Comparison of ENCODE assay signal across 21 cellular contexts in genomic region chr7:150728011-150728410, GRCh38. TPM values are rescaled to one million over a fixed set of nuclear protein-coding genes. Genes with fewer than 3 reads are reported as not detected.
DNase-seq lines count a peak whose midpoint lies in the region; ATAC-seq and TF ChIP-seq lines count a peak whose summit lies in the region.
"Had no signal": no experiment of that assay in that cellular context is flagged by ENCODE, and none has a peak within 500 bp of the region (broad histone marks: within the 10 kb centered on the region; RNA-seq: fewer than 3 reads in every experiment).

No MANE protein-coding gene starts in this region.

- POLR2A ChIA-PET in activated CD4-positive, alpha-beta memory T cell treated with anti-CD3 and anti-CD28 coated beads for 36 hours (lab: Charles Lee), result interaction anchor here (0.9 kb wide), 1 partner anchor 20 kb away, joined by 3 read pairs; no protein-coding TSS in a partner anchor
- POLR2A ChIA-PET in activated CD4-positive, alpha-beta memory T cell treated with anti-CD3 and anti-CD28 coated beads, Interleukin-2, amount 10 ng/mL, durations not matched to agents 7 days and 5 days (lab: Charles Lee), result interaction anchor here (1.0 to 5.6 kb wide), 4 partner anchors 11 to 28 kb away, joined by 3 to 60 read pairs (median 7); partner anchors contain the start of gene GIMAP1
- POLR2A ChIA-PET in T-cell (lab: Charles Lee), result interaction anchor here in 1 of 2 donors (0.6 kb wide), 1 partner anchor 70 kb away, joined by 3 read pairs; no protein-coding TSS in a partner anchor

- H3K4me1 ChIP-seq in body of pancreas, result peaks cover 5% of the 10 kb centered on the region
- H3K4me1 ChIP-seq: SJSA1 had no signal

- H3K27ac Mint-ChIP-seq in activated CD4-positive, alpha-beta memory T cell treated with anti-CD3 and anti-CD28 coated beads for 36 hours, result peak overlapping the region; percentile 44
- H3K27ac Mint-ChIP-seq in activated CD4-positive, alpha-beta memory T cell treated with anti-CD3 and anti-CD28 coated beads, Interleukin-2, amount 10 ng/mL, durations not matched to agents 7 days and 5 days, result no peak overlapping the region
- H3K27ac Mint-ChIP-seq in T-cell, result peak overlapping the region; percentile 75 to 77
- H3K27ac Mint-ChIP-seq in natural killer cell, result peak overlapping the region; percentile 30 to 42

- peaks cover 60% of the 10 kb centered on the region for H3K4me1 Mint-ChIP-seq in activated CD4-positive, alpha-beta memory T cell treated with anti-CD3 and anti-CD28 coated beads for 36 hours (ENCODE audit: low read depth)
- peaks cover 44% of the 10 kb centered on the region for H3K4me1 Mint-ChIP-seq in activated CD4-positive, alpha-beta memory T cell treated with anti-CD3 and anti-CD28 coated beads, Interleukin-2, amount 10 ng/mL, durations not matched to agents 7 days and 5 days
- H3K4me1 Mint-ChIP-seq in T-cell (peaks cover 53 to 59% (median 57%) of the 10 kb centered on the region in 3 donors), natural killer cell (peaks cover 40 to 47% of the 10 kb centered on the region in 2 donors)

- intact Hi-C loops in activated CD4-positive, alpha-beta memory T cell treated with anti-CD3 and anti-CD28 coated beads for 36 hours (cut with micrococcal nuclease), result no loop called here
- intact Hi-C loops in body of pancreas (cut with DNase I), result no loop called here
- intact Hi-C loops in natural killer cell (cut with micrococcal nuclease), result no loop called here

- H3K4me3 Mint-ChIP-seq in activated CD4-positive, alpha-beta memory T cell treated with anti-CD3 and anti-CD28 coated beads for 36 hours, result no peak overlapping the region
- no peak overlapping the region for H3K4me3 Mint-ChIP-seq in activated CD4-positive, alpha-beta memory T cell treated with anti-CD3 and anti-CD28 coated beads, Interleukin-2, amount 10 ng/mL, durations not matched to agents 7 days and 5 days
- no peak overlapping the region for H3K4me3 Mint-ChIP-seq in T-cell
- no peak overlapping the region for H3K4me3 Mint-ChIP-seq in natural killer cell

- ATAC-seq in T-cell (replicated peaks in 1 of 4) (no peak), body of pancreas (no peak), natural killer cell (no peak)
- ATAC-seq: Right ventricle myocardium inferior had no signal

- H3K36me3 ChIP-seq in body of pancreas (replicated peaks in 1 of 2; ENCODE audit: insufficient read depth in 1 of 2, low read depth in 2 of 2), result no peaks in the 10 kb centered on the region
- H3K36me3 ChIP-seq: SJSA1 had no signal

- H3K9me3 Mint-ChIP-seq in activated CD4-positive, alpha-beta memory T cell treated with anti-CD3 and anti-CD28 coated beads for 36 hours, result peaks cover 39% of the 10 kb centered on the region
- H3K9me3 Mint-ChIP-seq in activated CD4-positive, alpha-beta memory T cell treated with anti-CD3 and anti-CD28 coated beads, Interleukin-2, amount 10 ng/mL, durations not matched to agents 7 days and 5 days, result peaks cover 39% of the 10 kb centered on the region
- H3K9me3 Mint-ChIP-seq in T-cell (peaks cover 20 to 50% (median 32%) of the 10 kb centered on the region in 3 donors), natural killer cell (peaks cover 5 to 10% of the 10 kb centered on the region in 2 donors)

- no peak overlapping the region for H3K4me3 ChIP-seq in body of pancreas
- H3K4me3 ChIP-seq: SJSA1 had no signal

- CTCF ChIA-PET in activated CD4-positive, alpha-beta memory T cell treated with anti-CD3 and anti-CD28 coated beads for 36 hours (lab: Charles Lee), result no interaction called here
- CTCF ChIA-PET in activated CD4-positive, alpha-beta memory T cell treated with anti-CD3 and anti-CD28 coated beads, Interleukin-2, amount 10 ng/mL, durations not matched to agents 7 days and 5 days (lab: Charles Lee), result interaction anchor here (7.9 kb wide), 1 partner anchor 11 kb away, joined by 44 read pairs; the partner anchor contains the start of gene GIMAP1
- CTCF ChIA-PET in T-cell (lab: Charles Lee), result interaction anchor here in 1 of 2 donors (0.9 kb wide), 1 partner anchor 12 kb away, joined by 4 read pairs; the partner anchor contains the start of gene GIMAP1

- no peak for DNase-seq in activated CD4-positive, alpha-beta memory T cell treated with anti-CD3 and anti-CD28 coated beads for 36 hours
- no peak for DNase-seq in activated CD4-positive, alpha-beta memory T cell treated with anti-CD3 and anti-CD28 coated beads, Interleukin-2, amount 10 ng/mL, durations not matched to agents 7 days and 5 days
- DNase-seq in T-cell (no peak), body of pancreas (no peak), natural killer cell (no peak), medulla oblongata (ENCODE audit: extremely low spot score) (no peak), OCI-M2 (lab: John Stamatoyannopoulos, UW; ENCODE audit: unreplicated experiment) (no peak)
- DNase-seq: EL, GF-D8, KBM-7, MM.1S, NCI-H1048, NCI-H1417 treated with DMSO at 0.1 percent for 48 hours, NCI-H187 treated with DMSO at 0.1 percent for 48 hours, NCI-H2107, NCI-H446 treated with DMSO at 0.1 percent for 48 hours, NCI-H526 treated with DMSO at 0.1 percent for 48 hours, OCI-M1 had no signal

- TF ChIP-seq CTCF in body of pancreas (IDR thresholded peaks at IDR 0.05) (no peak), natural killer cell (IDR thresholded peaks at IDR 0.05) (no peak)

- no peaks in the 10 kb centered on the region for H3K27me3 Mint-ChIP-seq in activated CD4-positive, alpha-beta memory T cell treated with anti-CD3 and anti-CD28 coated beads for 36 hours
- H3K27me3 Mint-ChIP-seq in activated CD4-positive, alpha-beta memory T cell treated with anti-CD3 and anti-CD28 coated beads, Interleukin-2, amount 10 ng/mL, durations not matched to agents 7 days and 5 days, result no peaks in the 10 kb centered on the region
- H3K27me3 Mint-ChIP-seq in T-cell (no peaks in the 10 kb centered on the region), natural killer cell (ENCODE audit: low read depth in 2 of 2) (no peaks in the 10 kb centered on the region)

- no peaks in the 10 kb centered on the region for H3K9me3 ChIP-seq in body of pancreas
- H3K9me3 ChIP-seq: SJSA1 had no signal

- peaks cover 49% of the 10 kb centered on the region for H3K36me3 Mint-ChIP-seq in activated CD4-positive, alpha-beta memory T cell treated with anti-CD3 and anti-CD28 coated beads for 36 hours
- H3K36me3 Mint-ChIP-seq in activated CD4-positive, alpha-beta memory T cell treated with anti-CD3 and anti-CD28 coated beads, Interleukin-2, amount 10 ng/mL, durations not matched to agents 7 days and 5 days (ENCODE audit: low read depth), result peaks cover 68% of the 10 kb centered on the region
- H3K36me3 Mint-ChIP-seq in T-cell (peaks cover 59% of the 10 kb centered on the region), natural killer cell (peaks cover 34% of the 10 kb centered on the region)

- TF ChIP-seq POLR2A in body of pancreas (IDR thresholded peaks at IDR 0.05), result no peak

- H3K27me3 ChIP-seq in body of pancreas, result no peaks in the 10 kb centered on the region
- H3K27me3 ChIP-seq: SJSA1 had no signal

- peak overlapping the region in 3 of 4 donors; percentile 29 to 63 (median 51) for H3K27ac ChIP-seq in body of pancreas
- H3K27ac ChIP-seq: C4-2B, SJSA1 had no signal

RNA-seq across cellular contexts. Expression of gene GIMAP5, which starts 9.2 kb away (rescaled TPM):
- 10 to 100 TPM; 45.9 to 48.3 TPM for total RNA-seq in activated CD4-positive, alpha-beta memory T cell treated with anti-CD3 and anti-CD28 coated beads for 36 hours
- 10 to 100 TPM; 83.9 to 84.3 TPM for total RNA-seq in activated CD4-positive, alpha-beta memory T cell treated with anti-CD3 and anti-CD28 coated beads, Interleukin-2, amount 10 ng/mL, durations not matched to agents 7 days and 5 days
- total RNA-seq in T-cell, result 100 to 1,000 TPM in 3 of 5 donors, 10 to 100 TPM in 2; 82.8 to 271 (median 248) TPM
- 10 to 100 TPM in 1 of 2 donors, 1 to 10 TPM in 1; 5.3 to 11.9 TPM for total RNA-seq in body of pancreas
- total RNA-seq in natural killer cell, result 10 to 100 TPM; 29.2 to 64.1 (median 35.3) TPM
- total RNA-seq: SJSA1 had no signal

RNA-seq across cellular contexts. Expression of gene GIMAP1, which starts 11.6 kb away (rescaled TPM):
- 1 to 10 TPM; 6.0 to 6.2 TPM for total RNA-seq in activated CD4-positive, alpha-beta memory T cell treated with anti-CD3 and anti-CD28 coated beads for 36 hours
- total RNA-seq in activated CD4-positive, alpha-beta memory T cell treated with anti-CD3 and anti-CD28 coated beads, Interleukin-2, amount 10 ng/mL, durations not matched to agents 7 days and 5 days, result 10 to 100 TPM; 18.8 to 21.0 TPM
- total RNA-seq in T-cell, result 10 to 100 TPM; 23.5 to 99.9 (median 76.8) TPM
- 1 to 10 TPM in 1 of 2 donors, under 1 TPM in 1; 0.99 to 3.9 TPM for total RNA-seq in body of pancreas
- total RNA-seq in natural killer cell, result 10 to 100 TPM; 11.1 to 23.9 (median 13.3) TPM
- total RNA-seq: SJSA1 had no signal

RNA-seq across cellular contexts. Expression of gene GIMAP2, which starts 42.5 kb away (rescaled TPM):
- total RNA-seq in activated CD4-positive, alpha-beta memory T cell treated with anti-CD3 and anti-CD28 coated beads for 36 hours, result 10 to 100 TPM; 38.8 to 44.1 TPM
- total RNA-seq in activated CD4-positive, alpha-beta memory T cell treated with anti-CD3 and anti-CD28 coated beads, Interleukin-2, amount 10 ng/mL, durations not matched to agents 7 days and 5 days, result 100 to 1,000 TPM; 113 to 120 TPM
- total RNA-seq in T-cell (100 to 1,000 TPM in 4 of 5 donors, 10 to 100 TPM in 1; 83.2 to 226 (median 183) TPM), body of pancreas (1 to 10 TPM in 1 of 2 donors, under 1 TPM in 1; 0.66 to 3.9 TPM), natural killer cell (10 to 100 TPM; 47.5 to 77.5 (median 61.0) TPM)

Comparison
In these comparisons a context has a peak if more than half of its experiments do, and no peak if none do; other contexts are left out.
1. RNA of gene GIMAP2, which starts 42.5 kb away (total RNA-seq): 83.2 to 226 TPM in T-cell, 113 to 120 TPM in activated CD4-positive, alpha-beta memory T cell treated with anti-CD3 and anti-CD28 coated beads, Interleukin-2, amount 10 ng/mL, durations not matched to agents 7 days and 5 days, 47.5 to 77.5 TPM in natural killer cell and 38.8 to 44.1 TPM in activated CD4-positive, alpha-beta memory T cell treated with anti-CD3 and anti-CD28 coated beads for 36 hours; 0.66 to 3.9 TPM in body of pancreas; every median in the first group is over 4 times any median in the second.